ENCODE assay signal across 19 cellular contexts in genomic region chr13:112955271-112955937, GRCh38. TPM values are rescaled to one million over a fixed set of nuclear protein-coding genes. Genes with fewer than 3 reads are reported as not detected.
DNase-seq lines count a peak whose midpoint lies in the region; ATAC-seq and TF ChIP-seq lines count a peak whose summit lies in the region.
"Had no signal": no experiment of that assay in that cellular context is flagged by ENCODE, and none has a peak within 500 bp of the region (broad histone marks: within the 10 kb centered on the region; RNA-seq: fewer than 3 reads in every experiment).

No MANE protein-coding gene starts in this region.

- H3K23ac ChIP-seq in neuronal stem cell (ENCODE audit: low read depth, low read length, poor library complexity): no peak overlapping the region

- no peak overlapping the region for H4K91ac ChIP-seq in neuronal stem cell (ENCODE audit: low read depth, low read length, poor library complexity)

- peaks cover 4% of the 10 kb centered on the region for H3K9me3 Mint-ChIP-seq in glutamatergic neuron (ENCODE audit: unreplicated experiment)
- H3K9me3 Mint-ChIP-seq in nephron progenitor cell: no peaks in the 10 kb centered on the region
- H3K9me3 Mint-ChIP-seq in mesothelial cell of epicardium: no peaks in the 10 kb centered on the region
- H3K9me3 Mint-ChIP-seq: CD8-positive, alpha-beta T cell; GM23338; HFFc6; IgD-negative memory B cell had no signal

- H3K4me3 ChIP-seq in neuronal stem cell (ENCODE audit: low read length in 2 of 2): no peak overlapping the region
- no peak overlapping the region for H3K4me3 ChIP-seq in suprapubic skin
- H3K4me3 ChIP-seq: BLaER1 treated with 17β-estradiol and CSF1 and Interleukin-3, amounts not matched to agents 10 nM and 100 nM; GM23338 had no signal

- TF ChIP-seq CTCF in glutamatergic neuron (IDR thresholded peaks at IDR 0.05; ENCODE audit: partially characterized antibody, unreplicated experiment): no peak
- no peak for TF ChIP-seq CTCF in nephron progenitor cell (IDR thresholded peaks at IDR 0.05)
- no peak for TF ChIP-seq CTCF in suprapubic skin (IDR thresholded peaks at IDR 0.05)
- no peak for TF ChIP-seq CTCF in mesothelial cell of epicardium (IDR thresholded peaks at IDR 0.05; ENCODE audit: unreplicated experiment)

- H3K18ac ChIP-seq in neuronal stem cell (ENCODE audit: low read length): peak overlapping the region; percentile 57

- H3K4me1 Mint-ChIP-seq in glutamatergic neuron (ENCODE audit: low read depth, unreplicated experiment): peaks cover 27% of the 10 kb centered on the region
- H3K4me1 Mint-ChIP-seq in nephron progenitor cell: peaks cover 66% of the 10 kb centered on the region
- no peaks in the 10 kb centered on the region for H3K4me1 Mint-ChIP-seq in mesothelial cell of epicardium
- H3K4me1 Mint-ChIP-seq: B cell, IgD-negative memory B cell had no signal

- peaks cover 48 to 65% of the 10 kb centered on the region in 2 donors for H3K4me1 ChIP-seq in neuronal stem cell (ENCODE audit: control insufficient read depth in 2 of 2, insufficient read depth in 1 of 2, low read depth in 1 of 2, low read length in 2 of 2)
- peaks cover 5% of the 10 kb centered on the region for H3K4me1 ChIP-seq in suprapubic skin

- no peak overlapping the region for H3K4me2 ChIP-seq in neuronal stem cell (ENCODE audit: insufficient read depth, low read length, poor library complexity, severe bottlenecking)
- H3K4me2 ChIP-seq: GM23338 had no signal

- peak overlapping the region; percentile 12 for H2BK15ac ChIP-seq in neuronal stem cell (ENCODE audit: low read length)

- H3K4ac ChIP-seq in neuronal stem cell (ENCODE audit: low read length): no peak overlapping the region

- H3K4me3 Mint-ChIP-seq in glutamatergic neuron (ENCODE audit: unreplicated experiment): peak overlapping the region; percentile 0
- no peak overlapping the region for H3K4me3 Mint-ChIP-seq in nephron progenitor cell
- no peak overlapping the region for H3K4me3 Mint-ChIP-seq in mesothelial cell of epicardium
- H3K4me3 Mint-ChIP-seq: B cell; CD8-positive, alpha-beta T cell; GM23338; HFFc6; IgD-negative memory B cell had no signal

- H2AFZ ChIP-seq in neuronal stem cell (ENCODE audit: low read length): no peak overlapping the region
- H2AFZ ChIP-seq: GM23338 had no signal

- no peak overlapping the region for H3K27ac ChIP-seq in neuronal stem cell (replicated peaks; ENCODE audit: low read length)
- no peak overlapping the region for H3K27ac ChIP-seq in suprapubic skin
- H3K27ac ChIP-seq: BLaER1 treated with 17β-estradiol and CSF1 and Interleukin-3, amounts not matched to agents 10 nM and 100 nM; HL-60 had no signal

- no peak overlapping the region for H3K27ac Mint-ChIP-seq in glutamatergic neuron (ENCODE audit: unreplicated experiment)
- H3K27ac Mint-ChIP-seq in nephron progenitor cell: peak overlapping the region; percentile 27
- H3K27ac Mint-ChIP-seq in mesothelial cell of epicardium: no peak overlapping the region
- H3K27ac Mint-ChIP-seq: B cell; CD8-positive, alpha-beta T cell; GM23338; HFFc6; IgD-negative memory B cell had no signal

- no peak overlapping the region for H2BK12ac ChIP-seq in neuronal stem cell (ENCODE audit: low read length)

- TF ChIP-seq EP300 in suprapubic skin (IDR thresholded peaks at IDR 0.05): no peak

- no peak overlapping the region for H2BK5ac ChIP-seq in neuronal stem cell (ENCODE audit: low read length)

- H2BK120ac ChIP-seq in neuronal stem cell (ENCODE audit: low read depth, low read length): no peak overlapping the region

- TF ChIP-seq POLR2A in suprapubic skin (IDR thresholded peaks at IDR 0.05): no peak

- H3K9me3 ChIP-seq in neuronal stem cell (replicated peaks in 1 of 2; ENCODE audit: control insufficient read depth in 2 of 2, insufficient read depth in 1 of 2, low read depth in 1 of 2, low read length in 2 of 2) (no peaks in the 10 kb centered on the region), suprapubic skin (no peaks in the 10 kb centered on the region)
- H3K9me3 ChIP-seq: BLaER1 treated with 17β-estradiol and CSF1 and Interleukin-3, amounts not matched to agents 10 nM and 100 nM had no signal

- no CpG with 5 or more reads among the region's 15 CpGs for WGBS in neuronal stem cell (ENCODE audit: extremely low coverage in 2 of 2, insufficient read length in 2 of 2, insufficient replicate concordance in 1 of 2), 2 donors
- WGBS in suprapubic skin: 78% methylated on average over 15 of the region's 15 CpGs

- H3K27me3 Mint-ChIP-seq in glutamatergic neuron (ENCODE audit: unreplicated experiment): peaks cover 3% of the 10 kb centered on the region
- peaks cover 17% of the 10 kb centered on the region for H3K27me3 Mint-ChIP-seq in nephron progenitor cell (ENCODE audit: low read depth, poor library complexity)
- H3K27me3 Mint-ChIP-seq in mesothelial cell of epicardium (ENCODE audit: low read depth): peaks cover 27% of the 10 kb centered on the region

- H2AK5ac ChIP-seq in neuronal stem cell (ENCODE audit: low read depth, low read length): no peak overlapping the region

- no peak overlapping the region for H3K9ac ChIP-seq in neuronal stem cell (ENCODE audit: low read depth, low read length, poor library complexity)
- H3K9ac ChIP-seq: BLaER1 treated with 17β-estradiol and CSF1 and Interleukin-3, amounts not matched to agents 10 nM and 100 nM had no signal

- no peak for ATAC-seq in GM21737 (IDR thresholded peaks at IDR 0.05; ENCODE audit: unreplicated experiment)
- ATAC-seq: CD8-positive, alpha-beta T cell; HCT116 had no signal

- peaks cover 13% of the 10 kb centered on the region for H3K79me1 ChIP-seq in neuronal stem cell (ENCODE audit: low read depth, low read length)

- H3K36me3 Mint-ChIP-seq in glutamatergic neuron (ENCODE audit: unreplicated experiment) (no peaks in the 10 kb centered on the region), nephron progenitor cell (ENCODE audit: low read depth) (no peaks in the 10 kb centered on the region), mesothelial cell of epicardium (no peaks in the 10 kb centered on the region)
- H3K36me3 Mint-ChIP-seq: CD8-positive, alpha-beta T cell; IgD-negative memory B cell had no signal

- H3K36me3 ChIP-seq in neuronal stem cell (replicated peaks in 1 of 2; ENCODE audit: control insufficient read depth in 2 of 2, insufficient read depth in 2 of 2, low read length in 2 of 2) (no peaks in the 10 kb centered on the region), suprapubic skin (no peaks in the 10 kb centered on the region)
- H3K36me3 ChIP-seq: BLaER1 treated with 17β-estradiol and CSF1 and Interleukin-3, amounts not matched to agents 10 nM and 100 nM had no signal

- DNase-seq in glutamatergic neuron (no peak), nephron progenitor cell (no peak), neuronal stem cell (ENCODE audit: low spot score) (no peak), suprapubic skin (ENCODE audit: low spot score in 2 of 2) (peak; percentile 36 to 53), glomerular visceral epithelial cell (ENCODE audit: extremely low spot score) (no peak), mesothelial cell of epicardium (ENCODE audit: low spot score in 2 of 2, unreplicated experiment in 2 of 2) (no peak)
- DNase-seq: CD8-positive, alpha-beta T cell; DMS 273 treated with DMSO at 0.1 percent for 48 hours; DMS53; DND-41; EL; HFFc6 had no signal

- no peak overlapping the region for H3K14ac ChIP-seq in neuronal stem cell (ENCODE audit: low read length)

- no peak overlapping the region for H4K8ac ChIP-seq in neuronal stem cell (ENCODE audit: low read depth, low read length)

- H3K27me3 ChIP-seq in neuronal stem cell (ENCODE audit: control insufficient read depth in 3 of 3, insufficient read depth in 3 of 3, low read depth in 1 of 3, low read length in 3 of 3) (no peaks in the 10 kb centered on the region), suprapubic skin (peaks cover 3% of the 10 kb centered on the region)

RNA-seq across cellular contexts. Expression of gene MCF2L, which starts 13.6 kb away (rescaled TPM):
- 83.0 TPM for total RNA-seq in glutamatergic neuron (ENCODE audit: unreplicated experiment)
- polyA plus RNA-seq in neuronal stem cell (2013, experiment 1 of 2): 20.8 TPM
- polyA plus RNA-seq in neuronal stem cell (2013, experiment 2 of 2): 20.3 TPM
- 100 to 1,000 TPM in 1 of 4 donors, 10 to 100 TPM in 3; 25.4 to 144 (median 50.0) TPM for total RNA-seq in suprapubic skin
- 26.9 to 36.6 TPM (median 30.9 TPM) in 3 replicates for total RNA-seq in mesothelial cell of epicardium
- total RNA-seq: HFFc6 had no signal

Comparison
In these comparisons a context has a peak if more than half of its experiments do, and no peak if none do; other contexts are left out.
1. DNase-seq: peak in suprapubic skin (2 of 2); none in glutamatergic neuron (single experiment), nephron progenitor cell (single experiment), neuronal stem cell (single experiment), glomerular visceral epithelial cell (single experiment) and mesothelial cell of epicardium (0 of 2).